ENCODE assay signal across 37 cellular contexts in the genomic region with DNA sequence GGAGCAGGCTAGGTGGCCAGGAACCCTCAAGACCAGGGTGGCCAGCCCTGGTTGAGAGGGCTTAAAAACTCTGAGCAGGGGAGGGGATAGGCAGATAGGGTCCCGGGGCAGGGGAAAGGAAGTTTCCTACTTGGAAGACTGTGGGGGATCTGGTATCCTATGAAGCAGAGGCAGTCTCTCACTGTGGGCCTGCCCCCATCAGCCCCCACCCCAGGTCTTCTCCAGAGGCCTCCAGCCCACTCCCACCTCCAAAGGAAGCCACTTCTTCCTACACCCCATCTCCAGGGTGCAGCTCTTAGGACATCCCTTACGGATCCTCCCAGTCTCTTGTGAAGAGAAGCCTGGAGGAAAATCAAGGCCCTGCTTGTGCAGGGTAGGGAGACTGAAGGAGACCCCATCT. TPM values are rescaled to one million over a fixed set of nuclear protein-coding genes. Genes with fewer than 3 reads are reported as not detected.
"Had no signal": no experiment of that assay in that cellular context is flagged by ENCODE, and none has a peak within 500 bp of the region (broad histone marks: within the 10 kb centered on the region; RNA-seq: fewer than 3 reads in every experiment).

No MANE protein-coding gene starts in this region.

- H3K9me3 Mint-ChIP-seq: activated CD4-positive, alpha-beta memory T cell treated with anti-CD3 and anti-CD28 coated beads, Interleukin-2, amount 10 ng/mL, durations not matched to agents 7 days and 5 days; activated CD4-positive, alpha-beta T cell treated with anti-CD3 and anti-CD28 coated beads, Interleukin-2, amount 10 ng/mL, durations not matched to agents 7 days and 5 days; activated naive CD4-positive, alpha-beta T cell treated with anti-CD3 and anti-CD28 coated beads, Interleukin-2, amount 10 ng/mL, durations not matched to agents 7 days and 5 days; activated naive CD4-positive, alpha-beta T cell treated with anti-CD3 and anti-CD28 coated beads, Interleukin-2, amount 50 U/mL, for 24 hours; activated naive CD8-positive, alpha-beta T cell treated with anti-CD3 and anti-CD28 coated beads, Interleukin-2, amount 10 ng/mL, durations not matched to agents 7 days and 5 days; activated naive CD8-positive, alpha-beta T cell treated with anti-CD3 and anti-CD28 coated beads, Interleukin-2, amount 50 U/mL, for 24 hours; activated T-cell treated with anti-CD3 and anti-CD28 coated beads, Interleukin-2, amount 50 U/mL, for 24 hours; activated T-helper 2 cell treated with anti-CD3 and anti-CD28 coated beads, Interferon-gamma antibody, Interleukin-2, Interleukin-4, amounts not matched to agents 10 μg/mL and 5 μg/mL and 100 μg/mL, durations not matched to agents 14 hours and 24 hours and 36 hours; brain; central memory CD8-positive, alpha-beta T cell; T-helper 1 cell treated with Interleukin-12 subunit alpha and Interleukin-12 subunit beta and Interleukin-4 antibody, amounts not matched to agents 30 μg/mL and 1 μg/mL, for 36 hours; T-helper 2 cell treated with Interferon-gamma antibody and Interleukin-4, amounts not matched to agents 5 μg/mL and 100 μg/mL, for 36 hours had no signal

- H3K27ac ChIP-seq: ascending aorta, cardiac muscle cell, VCaP had no signal

- H3K27ac Mint-ChIP-seq: activated CD4-positive, alpha-beta memory T cell treated with anti-CD3 and anti-CD28 coated beads, Interleukin-2, amount 10 ng/mL, durations not matched to agents 7 days and 5 days; activated CD4-positive, alpha-beta T cell treated with anti-CD3 and anti-CD28 coated beads for 36 hours; activated CD4-positive, alpha-beta T cell treated with anti-CD3 and anti-CD28 coated beads, Interleukin-2, amount 10 ng/mL, durations not matched to agents 7 days and 5 days; activated CD8-positive, alpha-beta memory T cell treated with anti-CD3 and anti-CD28 coated beads, Interleukin-2, amount 10 ng/mL, durations not matched to agents 7 days and 5 days; activated CD8-positive, alpha-beta T cell treated with anti-CD3 and anti-CD28 coated beads, Interleukin-2, amount 10 ng/mL, durations not matched to agents 7 days and 5 days; activated naive CD4-positive, alpha-beta T cell treated with anti-CD3 and anti-CD28 coated beads, Interleukin-2, amount 10 ng/mL, durations not matched to agents 7 days and 5 days; activated naive CD4-positive, alpha-beta T cell treated with anti-CD3 and anti-CD28 coated beads, Interleukin-2, amount 50 U/mL, for 24 hours; activated naive CD8-positive, alpha-beta T cell; activated naive CD8-positive, alpha-beta T cell treated with anti-CD3 and anti-CD28 coated beads, Interleukin-2, amount 10 ng/mL, durations not matched to agents 7 days and 5 days; activated naive CD8-positive, alpha-beta T cell treated with anti-CD3 and anti-CD28 coated beads, Interleukin-2, amount 50 U/mL, for 24 hours; activated T-cell treated with anti-CD3 and anti-CD28 coated beads, Interleukin-2, amount 50 U/mL, for 24 hours; activated T-helper 2 cell treated with anti-CD3 and anti-CD28 coated beads, Interferon-gamma antibody, Interleukin-2, Interleukin-4, amounts not matched to agents 10 μg/mL and 5 μg/mL and 100 μg/mL, durations not matched to agents 14 hours and 24 hours and 36 hours; brain; T-helper 1 cell treated with Interleukin-12 subunit alpha and Interleukin-12 subunit beta and Interleukin-4 antibody, amounts not matched to agents 30 μg/mL and 1 μg/mL, for 36 hours; T-helper 2 cell treated with Interferon-gamma antibody and Interleukin-4, amounts not matched to agents 5 μg/mL and 100 μg/mL, for 36 hours had no signal

- H3K27me3 ChIP-seq: ascending aorta had no signal

- H3K4me3 ChIP-seq: ascending aorta, cardiac muscle cell had no signal

- H3K4me1 Mint-ChIP-seq: activated CD4-positive, alpha-beta memory T cell treated with anti-CD3 and anti-CD28 coated beads, Interleukin-2, amount 10 ng/mL, durations not matched to agents 7 days and 5 days; activated CD4-positive, alpha-beta T cell treated with anti-CD3 and anti-CD28 coated beads for 36 hours; activated CD4-positive, alpha-beta T cell treated with anti-CD3 and anti-CD28 coated beads, Interleukin-2, amount 10 ng/mL, durations not matched to agents 7 days and 5 days; activated CD8-positive, alpha-beta memory T cell treated with anti-CD3 and anti-CD28 coated beads, Interleukin-2, amount 10 ng/mL, durations not matched to agents 7 days and 5 days; activated naive CD4-positive, alpha-beta T cell treated with anti-CD3 and anti-CD28 coated beads, Interleukin-2, amount 10 ng/mL, durations not matched to agents 7 days and 5 days; activated naive CD4-positive, alpha-beta T cell treated with anti-CD3 and anti-CD28 coated beads, Interleukin-2, amount 50 U/mL, for 24 hours; activated naive CD8-positive, alpha-beta T cell treated with anti-CD3 and anti-CD28 coated beads, Interleukin-2, amount 10 ng/mL, durations not matched to agents 7 days and 5 days; activated naive CD8-positive, alpha-beta T cell treated with anti-CD3 and anti-CD28 coated beads, Interleukin-2, amount 50 U/mL, for 24 hours; brain; central memory CD8-positive, alpha-beta T cell had no signal

- H3K4me3 Mint-ChIP-seq: activated CD4-positive, alpha-beta memory T cell treated with anti-CD3 and anti-CD28 coated beads, Interleukin-2, amount 10 ng/mL, durations not matched to agents 7 days and 5 days; activated CD4-positive, alpha-beta T cell treated with anti-CD3 and anti-CD28 coated beads for 36 hours; activated CD4-positive, alpha-beta T cell treated with anti-CD3 and anti-CD28 coated beads, Interleukin-2, amount 10 ng/mL, durations not matched to agents 7 days and 5 days; activated CD8-positive, alpha-beta memory T cell treated with anti-CD3 and anti-CD28 coated beads, Interleukin-2, amount 10 ng/mL, durations not matched to agents 7 days and 5 days; activated CD8-positive, alpha-beta T cell treated with anti-CD3 and anti-CD28 coated beads, Interleukin-2, amount 10 ng/mL, durations not matched to agents 7 days and 5 days; activated naive CD4-positive, alpha-beta T cell treated with anti-CD3 and anti-CD28 coated beads, Interleukin-2, amount 10 ng/mL, durations not matched to agents 7 days and 5 days; activated naive CD4-positive, alpha-beta T cell treated with anti-CD3 and anti-CD28 coated beads, Interleukin-2, amount 50 U/mL, for 24 hours; activated naive CD8-positive, alpha-beta T cell; activated naive CD8-positive, alpha-beta T cell treated with anti-CD3 and anti-CD28 coated beads, Interleukin-2, amount 10 ng/mL, durations not matched to agents 7 days and 5 days; activated naive CD8-positive, alpha-beta T cell treated with anti-CD3 and anti-CD28 coated beads, Interleukin-2, amount 50 U/mL, for 24 hours; activated T-cell treated with anti-CD3 and anti-CD28 coated beads, Interleukin-2, amount 50 U/mL, for 24 hours; brain; central memory CD8-positive, alpha-beta T cell; T-helper 1 cell treated with Interleukin-12 subunit alpha and Interleukin-12 subunit beta and Interleukin-4 antibody, amounts not matched to agents 30 μg/mL and 1 μg/mL, for 36 hours; T-helper 2 cell treated with Interferon-gamma antibody and Interleukin-4, amounts not matched to agents 5 μg/mL and 100 μg/mL, for 36 hours had no signal

- H3K4me1 ChIP-seq: ascending aorta had no signal

- H3K9me3 ChIP-seq: ascending aorta had no signal

- DNase-seq: activated CD4-positive, alpha-beta memory T cell treated with anti-CD3 and anti-CD28 coated beads, Interleukin-2, amount 10 ng/mL, durations not matched to agents 7 days and 5 days; activated CD4-positive, alpha-beta T cell treated with anti-CD3 and anti-CD28 coated beads for 1 hour; activated CD4-positive, alpha-beta T cell treated with anti-CD3 and anti-CD28 coated beads for 36 hours; activated CD4-positive, alpha-beta T cell treated with anti-CD3 and anti-CD28 coated beads, Interleukin-2, amount 10 ng/mL, durations not matched to agents 7 days and 5 days; activated CD4-positive, alpha-beta T cell treated with anti-CD3 and anti-CD28 coated beads, Interleukin-2, amount 50 U/mL, for 48 hours; activated CD4-positive, CD25-positive, alpha-beta regulatory T cell; activated CD8-positive, alpha-beta memory T cell treated with anti-CD3 and anti-CD28 coated beads for 24 hours; activated CD8-positive, alpha-beta memory T cell treated with anti-CD3 and anti-CD28 coated beads, Interleukin-2, amount 10 ng/mL, durations not matched to agents 7 days and 5 days; activated CD8-positive, alpha-beta memory T cell treated with anti-CD3 and anti-CD28 coated beads, Interleukin-2, amount 50 U/mL, for 48 hours; activated CD8-positive, alpha-beta T cell treated with anti-CD3 and anti-CD28 coated beads, Interleukin-2, amount 10 ng/mL, durations not matched to agents 7 days and 5 days; activated effector memory CD4-positive, alpha-beta T cell treated with Interleukin-2 at 50 U/mL for 16 hours; activated gamma-delta T cell; activated naive CD4-positive, alpha-beta T cell treated with anti-CD3 and anti-CD28 coated beads, Interleukin-2, amount 10 ng/mL, durations not matched to agents 7 days and 5 days; activated naive CD4-positive, alpha-beta T cell treated with Interleukin-2 at 50 U/mL for 16 hours; activated naive CD8-positive, alpha-beta T cell treated with anti-CD3 and anti-CD28 coated beads, Interleukin-2, amount 10 ng/mL, durations not matched to agents 7 days and 5 days; activated naive CD8-positive, alpha-beta T cell treated with anti-CD3 and anti-CD28 coated beads, Interleukin-2, amount 50 U/mL, for 24 hours; activated T-cell treated with anti-CD3 and anti-CD28 coated beads, Interleukin-2, amount 50 U/mL, for 24 hours; activated T-cell treated with anti-CD3 and anti-CD28 coated beads, Interleukin-2, amount 50 U/mL, for 48 hours; amygdala; anterior cingulate cortex; caudate nucleus; cerebellar nuclear complex; SW 1271; T-helper 1 cell; T-helper 2 cell; T-helper 9 cell had no signal

- H3K36me3 ChIP-seq: ascending aorta, cardiac muscle cell had no signal

- H3K36me3 Mint-ChIP-seq: activated CD8-positive, alpha-beta memory T cell treated with anti-CD3 and anti-CD28 coated beads, Interleukin-2, amount 10 ng/mL, durations not matched to agents 7 days and 5 days; activated naive CD4-positive, alpha-beta T cell treated with anti-CD3 and anti-CD28 coated beads, Interleukin-2, amount 10 ng/mL, durations not matched to agents 7 days and 5 days; activated naive CD4-positive, alpha-beta T cell treated with anti-CD3 and anti-CD28 coated beads, Interleukin-2, amount 50 U/mL, for 24 hours; activated naive CD8-positive, alpha-beta T cell; activated naive CD8-positive, alpha-beta T cell treated with anti-CD3 and anti-CD28 coated beads, Interleukin-2, amount 10 ng/mL, durations not matched to agents 7 days and 5 days; brain had no signal

RNA-seq across cellular contexts. Expression of gene SCN2B, which starts 40.1 kb away (rescaled TPM):
- total RNA-seq: activated CD4-positive, alpha-beta memory T cell treated with anti-CD3 and anti-CD28 coated beads, Interleukin-2, amount 10 ng/mL, durations not matched to agents 7 days and 5 days; activated CD4-positive, alpha-beta T cell treated with anti-CD3 and anti-CD28 coated beads for 36 hours; activated CD4-positive, alpha-beta T cell treated with anti-CD3 and anti-CD28 coated beads, Interleukin-2, amount 10 ng/mL, durations not matched to agents 7 days and 5 days; activated CD8-positive, alpha-beta memory T cell treated with anti-CD3 and anti-CD28 coated beads, Interleukin-2, amount 10 ng/mL, durations not matched to agents 7 days and 5 days; activated CD8-positive, alpha-beta T cell treated with anti-CD3 and anti-CD28 coated beads, Interleukin-2, amount 10 ng/mL, durations not matched to agents 7 days and 5 days; activated naive CD8-positive, alpha-beta T cell treated with anti-CD3 and anti-CD28 coated beads, Interleukin-2, amount 10 ng/mL, durations not matched to agents 7 days and 5 days had no signal

RNA-seq across cellular contexts. Expression of gene SMIM35, which starts 49.6 kb away (rescaled TPM):
- total RNA-seq: ascending aorta, bronchial epithelial cell, cardiac muscle cell had no signal
- polyA plus RNA-seq: cardiac muscle cell had no signal

RNA-seq across cellular contexts. Expression of gene TMPRSS4, which starts 59.5 kb away (rescaled TPM):
- total RNA-seq: activated CD4-positive, alpha-beta T cell treated with anti-CD3 and anti-CD28 coated beads for 36 hours; activated CD4-positive, alpha-beta T cell treated with anti-CD3 and anti-CD28 coated beads, Interleukin-2, amount 10 ng/mL, durations not matched to agents 7 days and 5 days; activated T-helper 2 cell treated with anti-CD3 and anti-CD28 coated beads, Interferon-gamma antibody, Interleukin-2, Interleukin-4, amounts not matched to agents 10 μg/mL and 5 μg/mL and 100 μg/mL, durations not matched to agents 14 hours and 24 hours and 36 hours; ascending aorta; cardiac muscle cell had no signal
- polyA plus RNA-seq: cardiac muscle cell had no signal
